In the genomic region with DNA sequence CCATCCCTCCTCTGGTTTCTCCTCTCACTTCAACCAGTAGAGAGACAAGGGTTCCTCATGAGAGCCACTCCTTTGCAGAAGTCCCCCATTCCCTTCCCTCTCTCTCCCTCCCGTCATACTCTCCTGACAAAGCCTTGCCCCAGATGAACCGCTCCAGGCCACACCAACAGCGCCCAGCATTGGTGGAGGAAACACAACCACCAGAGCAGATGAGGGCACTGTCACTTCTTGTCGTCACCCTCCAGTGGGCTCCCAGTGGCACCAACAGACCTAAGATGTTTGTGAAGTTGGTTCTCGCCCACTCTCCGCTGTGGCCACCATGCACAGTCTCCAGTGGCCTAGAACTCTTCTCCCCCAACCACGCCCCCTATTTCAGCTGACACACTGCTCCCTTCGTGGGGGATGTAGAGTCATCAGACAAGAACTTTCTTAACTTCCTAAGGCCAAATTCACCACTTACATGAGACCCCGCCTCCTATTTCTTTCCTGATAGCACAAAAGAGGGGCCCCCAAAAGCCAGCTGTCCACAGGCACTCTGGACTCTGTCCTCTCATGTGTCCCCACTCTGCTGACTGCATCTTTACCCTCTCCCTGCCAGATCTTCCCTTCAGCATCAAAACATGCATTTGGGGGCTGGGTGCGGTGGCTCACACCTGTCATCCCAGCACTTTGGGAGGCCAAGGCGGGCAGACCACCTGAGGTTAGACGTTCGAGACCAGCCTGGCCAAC, we compare ENCODE assay signal across 1 cellular context.
TF ChIP-seq lines count a peak whose summit lies in the region.

No MANE protein-coding gene starts in this region.

TF ChIP-seq in A549, 52 proteins besides CTCF, POLR2A, EP300 and RAD21 (continued from another document):
- TF ChIP-seq, protein P1, sequence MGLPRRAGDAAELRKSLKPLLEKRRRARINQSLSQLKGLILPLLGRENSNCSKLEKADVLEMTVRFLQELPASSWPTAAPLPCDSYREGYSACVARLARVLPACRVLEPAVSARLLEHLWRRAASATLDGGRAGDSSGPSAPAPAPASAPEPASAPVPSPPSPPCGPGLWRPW (IDR thresholded peaks at IDR 0.05), result no peak
- TF ChIP-seq FOXS1 (CRISPR knock-in tag; IDR thresholded peaks at IDR 0.05) (no peak), ESRRA (IDR thresholded peaks at IDR 0.05; ENCODE audit: borderline replicate concordance, low read length) (no peak), EHMT2 (IDR thresholded peaks at IDR 0.05; ENCODE audit: low read depth) (no peak), CEBPB (IDR thresholded peaks at IDR 0.05) (no peak)
- TF ChIP-seq, protein P2, sequence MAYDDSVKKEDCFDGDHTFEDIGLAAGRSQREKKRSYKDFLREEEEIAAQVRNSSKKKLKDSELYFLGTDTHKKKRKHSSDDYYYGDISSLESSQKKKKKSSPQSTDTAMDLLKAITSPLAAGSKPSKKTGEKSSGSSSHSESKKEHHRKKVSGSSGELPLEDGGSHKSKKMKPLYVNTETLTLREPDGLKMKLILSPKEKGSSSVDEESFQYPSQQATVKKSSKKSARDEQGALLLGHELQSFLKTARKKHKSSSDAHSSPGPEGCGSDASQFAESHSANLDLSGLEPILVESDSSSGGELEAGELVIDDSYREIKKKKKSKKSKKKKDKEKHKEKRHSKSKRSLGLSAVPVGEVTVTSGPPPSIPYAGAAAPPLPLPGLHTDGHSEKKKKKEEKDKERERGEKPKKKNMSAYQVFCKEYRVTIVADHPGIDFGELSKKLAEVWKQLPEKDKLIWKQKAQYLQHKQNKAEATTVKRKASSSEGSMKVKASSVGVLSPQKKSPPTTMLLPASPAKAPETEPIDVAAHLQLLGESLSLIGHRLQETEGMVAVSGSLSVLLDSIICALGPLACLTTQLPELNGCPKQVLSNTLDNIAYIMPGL (CRISPR knock-in tag; IDR thresholded peaks at IDR 0.05; ENCODE audit: borderline replicate concordance), result no peak
TF ChIP-seq in A549: peak in this region for 0.
